11 cellular contexts compared by ENCODE assay signal in genomic region chr9:87535817-87536539, GRCh38. TPM values are rescaled to one million over a fixed set of nuclear protein-coding genes. Genes with fewer than 3 reads are reported as not detected.
DNase-seq lines count a peak whose midpoint lies in the region; ATAC-seq and TF ChIP-seq lines count a peak whose summit lies in the region.
"Had no signal": no experiment of that assay in that cellular context is flagged by ENCODE, and none has a peak within 500 bp of the region (broad histone marks: within the 10 kb centered on the region; RNA-seq: fewer than 3 reads in every experiment).

No MANE protein-coding gene starts in this region.

- H3K36me3 Mint-ChIP-seq in GM23338 (ENCODE audit: low read depth): peaks cover 15% of the 10 kb centered on the region
- H3K36me3 Mint-ChIP-seq: memory B cell had no signal

- peaks cover 24% of the 10 kb centered on the region for H3K4me1 ChIP-seq in GM23338 (ENCODE audit: insufficient read depth)
- H3K4me1 ChIP-seq in OCI-LY1 (ENCODE audit: insufficient read depth, low read length, severe bottlenecking): peaks cover 18% of the 10 kb centered on the region

- H3K4me1 Mint-ChIP-seq in GM23338: peaks cover 52% of the 10 kb centered on the region
- H3K4me1 Mint-ChIP-seq: memory B cell had no signal

- ATAC-seq in activated CD4-positive, CD25-positive, alpha-beta regulatory T cell treated with anti-CD3 and anti-CD28 coated beads, Interleukin-2, amount 50 U/mL, for 24 hours: peak; percentile 72 to 75
- ATAC-seq in GM23338: no peak; the same call in 2 of the 3 replicates
- ATAC-seq: HCT116 had no signal

- DNase-seq in activated CD4-positive, CD25-positive, alpha-beta regulatory T cell (lab: John Stamatoyannopoulos, UW): no peak
- DNase-seq in GM23338 (ENCODE audit: low spot score) (no peak), SW480 (ENCODE audit: low spot score) (no peak), hippocampal formation (lab: John Stamatoyannopoulos, UW) (no peak), NCI-H187 (lab: John Stamatoyannopoulos, UW) (no peak)
- peak; percentile 2 to 6 for DNase-seq in stimulated activated CD4-positive, alpha-beta T cell treated with anti-CD3 and anti-CD28 coated beads, Interleukin-2, amount 100 ng/mL, for 48 hours
- DNase-seq: SJCRH30 had no signal

- H3K4me3 Mint-ChIP-seq in GM23338: no peak overlapping the region
- H3K4me3 Mint-ChIP-seq: memory B cell had no signal

- H2AFZ ChIP-seq in GM23338 (no peak overlapping the region), OCI-LY1 (ENCODE audit: low read length) (peak overlapping the region; percentile 16; the same call in 1 of the 2 replicates)

- TF ChIP-seq CTCF in GM23338 (conservative IDR thresholded peaks at IDR 0.05; ENCODE audit: low read depth in 2 of 2) (no peak), OCI-LY1 (IDR thresholded peaks at IDR 0.05; ENCODE audit: low read length) (no peak)

- no peaks in the 10 kb centered on the region for H3K9me2 ChIP-seq in GM23338 (ENCODE audit: insufficient read depth)
- no peaks in the 10 kb centered on the region for H3K9me2 ChIP-seq in OCI-LY1 (ENCODE audit: low read depth, low read length)

- H3K36me3 ChIP-seq in GM23338 (ENCODE audit: insufficient read depth) (no peaks in the 10 kb centered on the region), OCI-LY1 (ENCODE audit: insufficient read depth, low read length) (no peaks in the 10 kb centered on the region)

- no peak overlapping the region for H3K4me3 ChIP-seq in GM23338
- no peak overlapping the region for H3K4me3 ChIP-seq in OCI-LY1 (ENCODE audit: low read depth, low read length, poor library complexity, severe bottlenecking)
- H3K4me3 ChIP-seq: SJCRH30 had no signal

- 0 out of 2 replicates have a peak overlapping the region, but pooled peaks have one; percentile 19 for H3K9ac ChIP-seq in OCI-LY1 (ENCODE audit: low read length)

- H3K27ac ChIP-seq in GM23338 (ENCODE audit: low read depth): peak overlapping the region; percentile 77
- peak overlapping the region; percentile 90 for H3K27ac ChIP-seq in OCI-LY1 (ENCODE audit: low read depth, low read length, poor library complexity, severe bottlenecking)
- H3K27ac ChIP-seq: SJCRH30 had no signal

- H3K4me2 ChIP-seq in GM23338: no peak overlapping the region
- peak overlapping the region; percentile 31; the same call in 1 of the 2 replicates for H3K4me2 ChIP-seq in OCI-LY1 (ENCODE audit: low read length)

- H3K27me3 ChIP-seq in GM23338 (ENCODE audit: insufficient read depth): no peaks in the 10 kb centered on the region
- no peaks in the 10 kb centered on the region for H3K27me3 ChIP-seq in OCI-LY1 (ENCODE audit: insufficient read depth, low read length)
- H3K27me3 ChIP-seq: SJCRH30 had no signal

- H4K20me1 ChIP-seq in GM23338 (replicated peaks; ENCODE audit: insufficient read depth): peaks cover 41% of the 10 kb centered on the region
- H4K20me1 ChIP-seq in OCI-LY1 (ENCODE audit: insufficient read depth, low read length): no peaks in the 10 kb centered on the region

- H3K9me3 ChIP-seq in OCI-LY1 (ENCODE audit: low read length): no peaks in the 10 kb centered on the region
- H3K9me3 ChIP-seq: SJCRH30 had no signal

- H3K9me3 Mint-ChIP-seq in GM23338: no peaks in the 10 kb centered on the region

- H3K79me2 ChIP-seq in GM23338 (replicated peaks; ENCODE audit: insufficient read depth) (peaks cover 85% of the 10 kb centered on the region), OCI-LY1 (ENCODE audit: insufficient read depth, low read length) (no peaks in the 10 kb centered on the region)

- H3F3A ChIP-seq in GM23338 (replicated peaks; ENCODE audit: low read depth): no peaks in the 10 kb centered on the region; the same call in 1 of the 2 replicates
- no peaks in the 10 kb centered on the region for H3F3A ChIP-seq in OCI-LY1 (ENCODE audit: insufficient read depth, low read length)

- peaks cover 1% of the 10 kb centered on the region for H3K27me3 Mint-ChIP-seq in GM23338 (ENCODE audit: insufficient read depth, low read depth, poor library complexity)

- peak overlapping the region; percentile 93 for H3K27ac Mint-ChIP-seq in GM23338
- H3K27ac Mint-ChIP-seq: memory B cell had no signal

TF ChIP-seq in GM23338, 12 proteins besides CTCF, POLR2A, EP300 and RAD21 (continues in another document):
- TF ChIP-seq STAT1 (IDR thresholded peaks at IDR 0.05; ENCODE audit: unreplicated experiment): no peak
- no peak for TF ChIP-seq ZNF114 (CRISPR knock-in tag; IDR thresholded peaks at IDR 0.05)
- TF ChIP-seq ZNF462 (CRISPR knock-in tag; IDR thresholded peaks at IDR 0.05): no peak
- TF ChIP-seq ZNF331 (CRISPR knock-in tag; IDR thresholded peaks at IDR 0.05; ENCODE audit: low read depth): no peak
- no peak for TF ChIP-seq CREB1 (CRISPR knock-in tag; IDR thresholded peaks at IDR 0.05; ENCODE audit: low read depth)
- TF ChIP-seq NANOG (IDR thresholded peaks at IDR 0.05; ENCODE audit: borderline replicate concordance): no peak
- no peak for TF ChIP-seq ETS1 (IDR thresholded peaks at IDR 0.05)
- TF ChIP-seq EZH2 (IDR thresholded peaks at IDR 0.05; ENCODE audit: low read depth, unreplicated experiment): no peak
- TF ChIP-seq EZH2phosphoT487 (IDR thresholded peaks at IDR 0.05; ENCODE audit: unreplicated experiment): no peak
- TF ChIP-seq JUNB (IDR thresholded peaks at IDR 0.05; ENCODE audit: unreplicated experiment): no peak
- TF ChIP-seq POLR2AphosphoS5 (IDR thresholded peaks at IDR 0.05; ENCODE audit: low read depth): no peak

RNA-seq across cellular contexts. Expression of gene DAPK1, which starts 38.3 kb away (rescaled TPM):
- total RNA-seq in GM23338 (2014; rRNA removed; shearing (Covaris generic)): 109 and 134 TPM in 2 replicates
- 32.2 and 37.0 TPM in 2 replicates for polyA plus RNA-seq in GM23338 (2016; fragmentation: Nextera tagmentation; extraction: Ambion mirVana)

Comparison
In these comparisons a context has a peak if more than half of its experiments do, and no peak if none do; other contexts are left out.
1. DNase-seq: peak in stimulated activated CD4-positive, alpha-beta T cell treated with anti-CD3 and anti-CD28 coated beads, Interleukin-2, amount 100 ng/mL, for 48 hours (2 of 2); none in activated CD4-positive, CD25-positive, alpha-beta regulatory T cell (0 of 4), GM23338 (single experiment), SW480 (single experiment), hippocampal formation (0 of 2) and NCI-H187 (0 of 2).